14 cellular contexts compared by ENCODE assay signal in genomic region chr7:42492895-42493294, GRCh38.
DNase-seq lines count a peak whose midpoint lies in the region; ATAC-seq, FAIRE-seq and TF ChIP-seq lines count a peak whose summit lies in the region.
"Had no signal": no experiment of that assay in that cellular context is flagged by ENCODE, and none has a peak within 500 bp of the region (broad histone marks: within the 10 kb centered on the region; RNA-seq: fewer than 3 reads in every experiment).

No MANE protein-coding gene starts in this region.

- H4K20me1 ChIP-seq in astrocyte (ENCODE audit: insufficient read depth, low read length) = no peaks in the 10 kb centered on the region

- no peaks in the 10 kb centered on the region for H3K36me3 Mint-ChIP-seq in astrocyte (ENCODE audit: low read depth, unreplicated experiment)
- H3K36me3 Mint-ChIP-seq: natural killer cell had no signal

- WGBS in body of pancreas, 2 donors = 23 to 39% methylated on average over 7 of the region's 7 CpGs

- H3K36me3 ChIP-seq in ES-I3 (ENCODE audit: insufficient read depth, low read length) (no peaks in the 10 kb centered on the region), astrocyte (ENCODE audit: insufficient read depth, low read length) (no peaks in the 10 kb centered on the region), body of pancreas (replicated peaks in 1 of 2; ENCODE audit: insufficient read depth in 1 of 2, low read depth in 2 of 2) (no peaks in the 10 kb centered on the region)
- H3K36me3 ChIP-seq: HAP-1 had no signal

- intact Hi-C loops in body of pancreas (cut with DNase I) = no loop called here

- H3K27me3 Mint-ChIP-seq in astrocyte (ENCODE audit: low read depth, unreplicated experiment) = peaks cover 5% of the 10 kb centered on the region

- H3K4me2 ChIP-seq in astrocyte (ENCODE audit: low read length) = peak overlapping the region; percentile 84

- H3K9me3 ChIP-seq in ES-I3 (ENCODE audit: control insufficient read depth, insufficient read depth, low read length) = no peaks in the 10 kb centered on the region
- H3K9me3 ChIP-seq in astrocyte (ENCODE audit: insufficient read depth, low read depth, low read length) = no peaks in the 10 kb centered on the region
- no peaks in the 10 kb centered on the region for H3K9me3 ChIP-seq in iPS-18c (ENCODE audit: control insufficient read depth, insufficient read depth, low read length)
- H3K9me3 ChIP-seq in body of pancreas = no peaks in the 10 kb centered on the region
- H3K9me3 ChIP-seq: HAP-1 had no signal

- no peaks in the 10 kb centered on the region for H3K9me3 Mint-ChIP-seq in astrocyte (ENCODE audit: unreplicated experiment)
- H3K9me3 Mint-ChIP-seq: natural killer cell had no signal

- H3K27me3 ChIP-seq in astrocyte (ENCODE audit: insufficient read depth, low read length) = peaks cover 15% of the 10 kb centered on the region
- H3K27me3 ChIP-seq in body of pancreas = no peaks in the 10 kb centered on the region

- peaks cover 11% of the 10 kb centered on the region for H3K4me1 ChIP-seq in ES-I3 (ENCODE audit: insufficient read depth, low read length)
- H3K4me1 ChIP-seq in astrocyte (ENCODE audit: insufficient read depth, low read length) = peaks cover 11% of the 10 kb centered on the region
- H3K4me1 ChIP-seq in body of pancreas = peaks cover 10% of the 10 kb centered on the region
- H3K4me1 ChIP-seq: HAP-1 had no signal

- no peak for ATAC-seq in body of pancreas
- ATAC-seq: natural killer cell had no signal

- H3K4me3 Mint-ChIP-seq in astrocyte (ENCODE audit: unreplicated experiment) = no peak overlapping the region
- H3K4me3 Mint-ChIP-seq: natural killer cell had no signal

- H2AFZ ChIP-seq in astrocyte (ENCODE audit: low read depth, low read length) = no peak overlapping the region

- TF ChIP-seq CTCF in astrocyte (IDR thresholded peaks at IDR 0.05; ENCODE audit: insufficient read depth, low read depth, low read length) (no peak), body of pancreas (IDR thresholded peaks at IDR 0.05) (no peak)

- H3K27ac ChIP-seq in astrocyte (ENCODE audit: low read depth, low read length) (no peak overlapping the region), body of pancreas (no peak overlapping the region)

- H3K4me3 ChIP-seq in astrocyte (ENCODE audit: insufficient read depth, low read depth, low read length) = peak overlapping the region; percentile 61
- H3K4me3 ChIP-seq in iPS-18c (ENCODE audit: insufficient read depth, low read depth, low read length) = peak overlapping the region; percentile 58; the same call in 1 of the 2 replicates
- H3K4me3 ChIP-seq in skeletal muscle cell (ENCODE audit: low read depth, low read length) = peak overlapping the region; percentile 42
- no peak overlapping the region for H3K4me3 ChIP-seq in body of pancreas

- H3K27ac Mint-ChIP-seq in astrocyte (ENCODE audit: unreplicated experiment) = peak overlapping the region; percentile 93
- H3K27ac Mint-ChIP-seq: natural killer cell had no signal

- H3K4me1 Mint-ChIP-seq in astrocyte (ENCODE audit: low read depth, unreplicated experiment) = peaks cover 23% of the 10 kb centered on the region
- H3K4me1 Mint-ChIP-seq: natural killer cell had no signal

- H3K9ac ChIP-seq in ES-I3 (ENCODE audit: low read depth, low read length) (peak overlapping the region; percentile 70; the same call in 1 of the 2 replicates), astrocyte (ENCODE audit: low read length) (no peak overlapping the region)

- no peaks in the 10 kb centered on the region for H3K79me2 ChIP-seq in astrocyte (ENCODE audit: insufficient read depth, low read length)

- FAIRE-seq in astrocyte (lab: Jason Lieb, UNC) = no peak
- FAIRE-seq: GM12892 had no signal

- no peak for DNase-seq in astrocyte (ENCODE audit: low read depth)
- no peak for DNase-seq in skeletal muscle cell (ENCODE audit: low read depth)
- DNase-seq in UCSD-AML1 (lab: John Stamatoyannopoulos, UW; ENCODE audit: unreplicated experiment) = no peak
- DNase-seq in cerebellar nuclear complex (lab: John Stamatoyannopoulos, UW) = no peak
- no peak for DNase-seq in stimulated activated CD4-positive, alpha-beta T cell treated with anti-CD3 and anti-CD28 coated beads, Interleukin-2, amount 100 ng/mL, for 48 hours
- no peak for DNase-seq in body of pancreas
- DNase-seq: activated gamma-delta T cell, AML-193, natural killer cell, NCI-H1417 had no signal

- no peak for TF ChIP-seq POLR2A in body of pancreas (IDR thresholded peaks at IDR 0.05)

Comparison
In these comparisons a context has a peak if more than half of its experiments do, and no peak if none do; other contexts are left out.
1. H3K4me3 ChIP-seq: peak in astrocyte (single experiment), iPS-18c (single experiment) and skeletal muscle cell (single experiment); none in body of pancreas (0 of 2).